In the genomic region with DNA sequence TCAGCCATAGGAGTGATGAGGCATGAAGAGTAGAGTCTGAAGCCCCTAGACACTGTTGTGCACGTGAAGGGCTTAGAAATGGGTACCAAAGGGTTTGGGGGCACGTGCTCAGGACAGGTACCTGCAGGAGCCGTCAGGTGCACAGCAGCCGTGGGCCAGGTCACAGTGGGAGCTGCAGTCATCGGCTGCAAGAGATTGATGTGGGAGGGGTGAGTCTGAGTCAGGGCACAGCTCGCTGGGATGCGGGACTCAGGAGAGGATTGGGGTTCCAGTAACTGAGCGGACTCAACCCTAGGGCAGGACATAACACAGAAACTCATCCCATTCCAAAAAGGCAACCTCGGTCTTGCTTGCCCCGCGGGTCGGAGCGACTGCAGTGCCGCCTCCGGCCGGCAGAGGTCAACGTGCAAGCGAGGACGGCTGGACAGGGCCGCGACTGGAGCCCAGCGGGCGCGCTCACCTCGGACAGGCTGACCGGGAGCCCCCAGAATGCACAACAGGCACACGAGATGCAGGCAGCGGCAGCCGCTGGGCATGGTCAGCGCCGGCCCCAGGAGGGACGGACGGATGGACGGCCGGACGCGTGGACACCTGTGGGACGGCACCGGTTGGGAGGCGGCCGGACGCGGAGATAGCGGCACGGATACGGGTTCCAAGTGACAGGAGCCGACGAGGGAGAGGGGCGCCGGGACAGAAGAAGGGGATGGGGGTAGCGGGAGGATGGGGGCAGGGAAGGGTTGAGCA, we compare ENCODE assay signal across 8 cellular contexts. TPM values are rescaled to one million over a fixed set of nuclear protein-coding genes. Genes with fewer than 3 reads are reported as not detected.
A peak's percentile ranks its signal among the peaks of the same experiment; 100 is the strongest.
DNase-seq lines count a peak whose midpoint lies in the region; ATAC-seq, FAIRE-seq and TF ChIP-seq lines count a peak whose summit lies in the region.

No MANE protein-coding gene starts in this region.

- H3K4me1 ChIP-seq in effector memory CD4-positive, alpha-beta T cell (ENCODE audit: control insufficient read depth, insufficient read depth, low read length, poor library complexity, severe bottlenecking) = peaks cover 12% of the 10 kb centered on the region

- FAIRE-seq in D721Med (lab: Jason Lieb, UNC) = no peak

- ATAC-seq in HG02759 (IDR thresholded peaks at IDR 0.05; ENCODE audit: unreplicated experiment) (peak; percentile 57), GM18861 (IDR thresholded peaks at IDR 0.05; ENCODE audit: unreplicated experiment) (no peak)

- peak overlapping the region; percentile 78 for H3K4me3 ChIP-seq in effector memory CD4-positive, alpha-beta T cell (ENCODE audit: insufficient read depth, low read depth, low read length, poor library complexity, severe bottlenecking)

- DNase-seq in D721Med (ENCODE audit: insufficient read length, low spot score) (peak; percentile 61), NCI-H82 treated with DMSO at 0.1 percent for 48 hours (lab: John Stamatoyannopoulos, UW; ENCODE audit: unreplicated experiment) (peak; percentile 48), lung microvascular endothelial cell (ENCODE audit: low read depth in 2 of 2) (peak; percentile 85 to 91)
- peak; percentile 35 to 57 (median 51) for DNase-seq in activated CD8-positive, alpha-beta memory T cell treated with anti-CD3 and anti-CD28 coated beads for 48 hours (ENCODE audit: low read depth in 2 of 3, low spot score in 2 of 3)
- peak; percentile 28 to 55 (median 32) for DNase-seq in effector memory CD4-positive, alpha-beta T cell
- DNase-seq in stimulated activated CD4-positive, alpha-beta T cell treated with anti-CD3 and anti-CD28 coated beads, TNF-alpha, amount 100 ng/mL, for 1 hour (ENCODE audit: low read depth in 3 of 3, low spot score in 1 of 3) = peak; percentile 12 to 55 (median 24)

- H3K9me3 ChIP-seq in effector memory CD4-positive, alpha-beta T cell (ENCODE audit: control insufficient read depth, low read length) = no peaks in the 10 kb centered on the region

- no peaks in the 10 kb centered on the region for H3K27me3 ChIP-seq in effector memory CD4-positive, alpha-beta T cell (replicated peaks; ENCODE audit: control insufficient read depth, insufficient read depth, low read length, poor library complexity, severe bottlenecking)

- peak; percentile 68 for TF ChIP-seq CTCF in D721Med (IDR thresholded peaks at IDR 0.05; ENCODE audit: insufficient read depth, missing control alignments)

- H3K36me3 ChIP-seq in effector memory CD4-positive, alpha-beta T cell (ENCODE audit: control insufficient read depth, insufficient read depth, low read length) = peaks cover 15% of the 10 kb centered on the region

- peak overlapping the region; percentile 34 for H3K27ac ChIP-seq in effector memory CD4-positive, alpha-beta T cell (ENCODE audit: insufficient read depth, low read length, poor library complexity, severe bottlenecking)

RNA-seq across cellular contexts. Expression of a gene that starts 0.9 kb away (rescaled TPM):
- 0.22 and 1.2 TPM in 2 replicates for total RNA-seq in lung microvascular endothelial cell

RNA-seq across cellular contexts. Expression of a gene that starts 22.9 kb away (rescaled TPM):
- total RNA-seq in lung microvascular endothelial cell = 4.6 and 6.5 TPM in 2 replicates

RNA-seq across cellular contexts. Expression of a gene that starts 27.1 kb away (rescaled TPM):
- total RNA-seq in lung microvascular endothelial cell = 10.2 and 17.1 TPM in 2 replicates

RNA-seq across cellular contexts. Expression of a gene that starts 55.7 kb away (rescaled TPM):
- total RNA-seq in lung microvascular endothelial cell = under 0.01 TPM in 2 replicates

Comparison
In these comparisons a context has a peak if more than half of its experiments do, and no peak if none do; other contexts are left out.
1. DNase-seq: peak in every context shown above with its lines; median percentile 88 in lung microvascular endothelial cell; 61 in D721Med; 51 in activated CD8-positive, alpha-beta memory T cell treated with anti-CD3 and anti-CD28 coated beads for 48 hours; 48 in NCI-H82 treated with DMSO at 0.1 percent for 48 hours; 32 in effector memory CD4-positive, alpha-beta T cell; 24 in stimulated activated CD4-positive, alpha-beta T cell treated with anti-CD3 and anti-CD28 coated beads, TNF-alpha, amount 100 ng/mL, for 1 hour.